Comparison of ENCODE assay signal across 8 cellular contexts in the genomic region with DNA sequence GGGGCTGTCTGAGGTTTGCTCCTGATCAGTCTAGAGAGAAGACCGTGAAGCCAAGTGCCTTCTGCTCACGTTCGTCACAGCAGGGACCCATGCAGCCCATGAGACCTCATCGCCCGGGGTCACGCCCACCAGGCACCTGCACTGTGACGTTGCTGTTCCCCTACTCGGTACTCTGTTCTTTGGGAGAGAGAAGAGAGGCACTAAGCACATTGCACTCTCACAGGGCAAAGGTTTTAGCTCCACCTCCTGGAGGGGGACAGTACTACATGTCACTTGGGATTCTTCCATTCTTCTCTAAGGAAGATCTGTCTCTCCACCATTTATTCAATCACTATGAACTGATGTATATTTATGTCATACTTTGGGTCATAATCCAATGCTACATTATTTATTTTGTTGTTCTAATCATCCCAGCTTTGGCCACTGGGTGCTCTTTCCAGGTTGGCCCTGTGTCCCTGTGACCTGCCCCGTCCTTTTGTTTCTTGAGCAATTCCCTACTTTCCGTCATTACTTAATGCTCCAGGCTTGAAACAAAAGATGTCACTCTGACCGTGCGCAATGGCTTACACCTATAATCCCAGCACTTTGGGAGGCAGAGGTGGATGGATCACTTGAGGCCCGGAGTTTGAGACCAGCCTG. TPM values are rescaled to one million over a fixed set of nuclear protein-coding genes. Genes with fewer than 3 reads are reported as not detected.
DNase-seq lines count a peak whose midpoint lies in the region; ATAC-seq and TF ChIP-seq lines count a peak whose summit lies in the region.

No MANE protein-coding gene starts in this region.

- H3K4me3 ChIP-seq in Karpas-422 (ENCODE audit: low read length): no peak overlapping the region

- peaks cover 18% of the 10 kb centered on the region for H3K4me1 ChIP-seq in Karpas-422 (ENCODE audit: low read length)

- no peaks in the 10 kb centered on the region; the same call in 1 of the 2 replicates for H3K9me3 ChIP-seq in Karpas-422 (ENCODE audit: low read length)

- H3K36me3 ChIP-seq in Karpas-422 (ENCODE audit: insufficient read depth, low read length): no peaks in the 10 kb centered on the region

- no peaks in the 10 kb centered on the region for H3K9me3 Mint-ChIP-seq in activated naive CD4-positive, alpha-beta T cell treated with anti-CD3 and anti-CD28 coated beads, Interleukin-2, amount 10 ng/mL, durations not matched to agents 7 days and 5 days

- H3K27ac Mint-ChIP-seq in activated naive CD4-positive, alpha-beta T cell treated with anti-CD3 and anti-CD28 coated beads, Interleukin-2, amount 10 ng/mL, durations not matched to agents 7 days and 5 days: no peak overlapping the region

- no peak overlapping the region for H3K4me3 Mint-ChIP-seq in activated naive CD4-positive, alpha-beta T cell treated with anti-CD3 and anti-CD28 coated beads, Interleukin-2, amount 10 ng/mL, durations not matched to agents 7 days and 5 days

- H4K20me1 ChIP-seq in Karpas-422 (ENCODE audit: insufficient read depth, low read depth, low read length): no peaks in the 10 kb centered on the region

- H3K36me3 Mint-ChIP-seq in activated naive CD4-positive, alpha-beta T cell treated with anti-CD3 and anti-CD28 coated beads, Interleukin-2, amount 10 ng/mL, durations not matched to agents 7 days and 5 days: no peaks in the 10 kb centered on the region

- H3K27me3 Mint-ChIP-seq in activated naive CD4-positive, alpha-beta T cell treated with anti-CD3 and anti-CD28 coated beads, Interleukin-2, amount 10 ng/mL, durations not matched to agents 7 days and 5 days: peaks cover 4% of the 10 kb centered on the region

- CTCF ChIA-PET in activated naive CD4-positive, alpha-beta T cell treated with anti-CD3 and anti-CD28 coated beads, Interleukin-2, amount 10 ng/mL, durations not matched to agents 7 days and 5 days (lab: Charles Lee): interaction anchor here (0.9 to 2.1 kb wide), 4 partner anchors 73 to 317 kb away, joined by 3 to 9 read pairs (median 6); no protein-coding TSS in a partner anchor

- peak; percentile 49 for DNase-seq in DMS79 (lab: John Stamatoyannopoulos, UW)
- DNase-seq in Karpas-422: peak; percentile 92
- DNase-seq in activated naive CD4-positive, alpha-beta T cell treated with anti-CD3 and anti-CD28 coated beads, Interleukin-2, amount 10 ng/mL, durations not matched to agents 7 days and 5 days: peak; percentile 72
- DNase-seq in iPS DF 4.7 (ENCODE audit: extremely low read depth, low spot score): peak; percentile 44
- peak; percentile 24 for DNase-seq in stimulated activated CD4-positive, alpha-beta T cell treated with anti-CD3 and anti-CD28 coated beads, Interleukin-2, amount 100 ng/mL, for 4 hours (ENCODE audit: low read depth)

- no peak overlapping the region for H3K4me2 ChIP-seq in Karpas-422 (ENCODE audit: low read depth, low read length, poor library complexity, severe bottlenecking)

- H2AFZ ChIP-seq in Karpas-422 (ENCODE audit: low read length): no peak overlapping the region

- ATAC-seq in SK-N-SH treated with all-trans-retinoic acid at 6 μM for 48 hours (peak; percentile 61; the same call in 2 of the 3 replicates), HG03342 (IDR thresholded peaks at IDR 0.05; ENCODE audit: unreplicated experiment) (no peak), HG03159 (IDR thresholded peaks at IDR 0.05; ENCODE audit: unreplicated experiment) (no peak)

- peak overlapping the region; percentile 51; the same call in 1 of the 2 replicates for H3K27ac ChIP-seq in Karpas-422 (ENCODE audit: low read length)

- no peaks in the 10 kb centered on the region for H3K4me1 Mint-ChIP-seq in activated naive CD4-positive, alpha-beta T cell treated with anti-CD3 and anti-CD28 coated beads, Interleukin-2, amount 10 ng/mL, durations not matched to agents 7 days and 5 days

- H3K9me2 ChIP-seq in Karpas-422 (replicated peaks; ENCODE audit: insufficient read depth, low read length): no peaks in the 10 kb centered on the region

- no peaks in the 10 kb centered on the region for H3K79me2 ChIP-seq in Karpas-422 (ENCODE audit: low read length)

- H3K9ac ChIP-seq in Karpas-422 (ENCODE audit: low read length): no peak overlapping the region

- H3K27me3 ChIP-seq in Karpas-422 (ENCODE audit: low read length): no peaks in the 10 kb centered on the region; the same call in 1 of the 2 replicates

TF ChIP-seq in SK-N-SH treated with all-trans-retinoic acid at 6 μM for 48 hours, 23 proteins besides CTCF, POLR2A, EP300 and RAD21 (continues in another document):
- TF ChIP-seq ZNF8 (CRISPR knock-in tag; IDR thresholded peaks at IDR 0.05) (no peak), ZNF70 (CRISPR knock-in tag; IDR thresholded peaks at IDR 0.05) (no peak), SNAI2 (CRISPR knock-in tag; IDR thresholded peaks at IDR 0.05) (no peak), ZFP3 (CRISPR knock-in tag; IDR thresholded peaks at IDR 0.05) (no peak), CSDC2 (CRISPR knock-in tag; IDR thresholded peaks at IDR 0.05) (no peak), PPARA (CRISPR knock-in tag; IDR thresholded peaks at IDR 0.05; ENCODE audit: borderline replicate concordance) (no peak), ZC3H10 (CRISPR knock-in tag; IDR thresholded peaks at IDR 0.05) (no peak), RARB (CRISPR knock-in tag; IDR thresholded peaks at IDR 0.05) (no peak), ZFP30 (CRISPR knock-in tag; IDR thresholded peaks at IDR 0.05) (no peak), ZNF565 (CRISPR knock-in tag; conservative IDR thresholded peaks at IDR 0.05; ENCODE audit: low read depth) (no peak), OSR1 (CRISPR knock-in tag; IDR thresholded peaks at IDR 0.05) (no peak), ESRRG (CRISPR knock-in tag; IDR thresholded peaks at IDR 0.05) (no peak), BACH2 (CRISPR knock-in tag; IDR thresholded peaks at IDR 0.05; ENCODE audit: borderline replicate concordance) (no peak)
- TF ChIP-seq, protein P1, sequence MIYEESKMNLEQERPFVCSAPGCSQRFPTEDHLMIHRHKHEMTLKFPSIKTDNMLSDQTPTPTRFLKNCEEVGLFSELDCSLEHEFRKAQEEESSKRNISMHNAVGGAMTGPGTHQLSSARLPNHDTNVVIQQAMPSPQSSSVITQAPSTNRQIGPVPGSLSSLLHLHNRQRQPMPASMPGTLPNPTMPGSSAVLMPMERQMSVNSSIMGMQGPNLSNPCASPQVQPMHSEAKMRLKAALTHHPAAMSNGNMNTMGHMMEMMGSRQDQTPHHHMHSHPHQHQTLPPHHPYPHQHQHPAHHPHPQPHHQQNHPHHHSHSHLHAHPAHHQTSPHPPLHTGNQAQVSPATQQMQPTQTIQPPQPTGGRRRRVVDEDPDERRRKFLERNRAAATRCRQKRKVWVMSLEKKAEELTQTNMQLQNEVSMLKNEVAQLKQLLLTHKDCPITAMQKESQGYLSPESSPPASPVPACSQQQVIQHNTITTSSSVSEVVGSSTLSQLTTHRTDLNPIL (CRISPR knock-in tag; IDR thresholded peaks at IDR 0.05; ENCODE audit: low read depth): no peak
- TF ChIP-seq, protein P2, sequence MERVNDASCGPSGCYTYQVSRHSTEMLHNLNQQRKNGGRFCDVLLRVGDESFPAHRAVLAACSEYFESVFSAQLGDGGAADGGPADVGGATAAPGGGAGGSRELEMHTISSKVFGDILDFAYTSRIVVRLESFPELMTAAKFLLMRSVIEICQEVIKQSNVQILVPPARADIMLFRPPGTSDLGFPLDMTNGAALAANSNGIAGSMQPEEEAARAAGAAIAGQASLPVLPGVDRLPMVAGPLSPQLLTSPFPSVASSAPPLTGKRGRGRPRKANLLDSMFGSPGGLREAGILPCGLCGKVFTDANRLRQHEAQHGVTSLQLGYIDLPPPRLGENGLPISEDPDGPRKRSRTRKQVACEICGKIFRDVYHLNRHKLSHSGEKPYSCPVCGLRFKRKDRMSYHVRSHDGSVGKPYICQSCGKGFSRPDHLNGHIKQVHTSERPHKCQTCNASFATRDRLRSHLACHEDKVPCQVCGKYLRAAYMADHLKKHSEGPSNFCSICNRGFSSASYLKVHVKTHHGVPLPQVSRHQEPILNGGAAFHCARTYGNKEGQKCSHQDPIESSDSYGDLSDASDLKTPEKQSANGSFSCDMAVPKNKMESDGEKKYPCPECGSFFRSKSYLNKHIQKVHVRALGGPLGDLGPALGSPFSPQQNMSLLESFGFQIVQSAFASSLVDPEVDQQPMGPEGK (CRISPR knock-in tag; IDR thresholded peaks at IDR 0.05; ENCODE audit: borderline replicate concordance): no peak
- TF ChIP-seq, protein P3, sequence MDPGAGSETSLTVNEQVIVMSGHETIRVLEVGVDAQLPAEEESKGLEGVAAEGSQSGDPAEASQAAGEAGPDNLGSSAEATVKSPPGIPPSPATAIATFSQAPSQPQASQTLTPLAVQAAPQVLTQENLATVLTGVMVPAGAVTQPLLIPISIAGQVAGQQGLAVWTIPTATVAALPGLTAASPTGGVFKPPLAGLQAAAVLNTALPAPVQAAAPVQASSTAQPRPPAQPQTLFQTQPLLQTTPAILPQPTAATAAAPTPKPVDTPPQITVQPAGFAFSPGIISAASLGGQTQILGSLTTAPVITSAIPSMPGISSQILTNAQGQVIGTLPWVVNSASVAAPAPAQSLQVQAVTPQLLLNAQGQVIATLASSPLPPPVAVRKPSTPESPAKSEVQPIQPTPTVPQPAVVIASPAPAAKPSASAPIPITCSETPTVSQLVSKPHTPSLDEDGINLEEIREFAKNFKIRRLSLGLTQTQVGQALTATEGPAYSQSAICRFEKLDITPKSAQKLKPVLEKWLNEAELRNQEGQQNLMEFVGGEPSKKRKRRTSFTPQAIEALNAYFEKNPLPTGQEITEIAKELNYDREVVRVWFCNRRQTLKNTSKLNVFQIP (CRISPR knock-in tag; IDR thresholded peaks at IDR 0.05; ENCODE audit: borderline replicate concordance, low read depth): no peak

RNA-seq across cellular contexts. Expression of a gene that starts 31.4 kb away (rescaled TPM):
- 4.0 and 7.2 TPM in 2 replicates for total RNA-seq in Karpas-422 (2014; rRNA removed; shearing (Covaris generic); ENCODE audit: low replicate concordance)

RNA-seq across cellular contexts. Expression of a gene that starts 36.6 kb away (rescaled TPM):
- 19.6 and 26.6 TPM in 2 replicates for total RNA-seq in Karpas-422 (2014; rRNA removed; shearing (Covaris generic); ENCODE audit: low replicate concordance)

Comparison
In these comparisons a context has a peak if more than half of its experiments do, and no peak if none do; other contexts are left out.
1. DNase-seq: peak in every context shown above with its lines; median percentile 92 in Karpas-422; 72 in activated naive CD4-positive, alpha-beta T cell treated with anti-CD3 and anti-CD28 coated beads, Interleukin-2, amount 10 ng/mL, durations not matched to agents 7 days and 5 days; 49 in DMS79; 44 in iPS DF 4.7; 24 in stimulated activated CD4-positive, alpha-beta T cell treated with anti-CD3 and anti-CD28 coated beads, Interleukin-2, amount 100 ng/mL, for 4 hours.